In the genomic region with DNA sequence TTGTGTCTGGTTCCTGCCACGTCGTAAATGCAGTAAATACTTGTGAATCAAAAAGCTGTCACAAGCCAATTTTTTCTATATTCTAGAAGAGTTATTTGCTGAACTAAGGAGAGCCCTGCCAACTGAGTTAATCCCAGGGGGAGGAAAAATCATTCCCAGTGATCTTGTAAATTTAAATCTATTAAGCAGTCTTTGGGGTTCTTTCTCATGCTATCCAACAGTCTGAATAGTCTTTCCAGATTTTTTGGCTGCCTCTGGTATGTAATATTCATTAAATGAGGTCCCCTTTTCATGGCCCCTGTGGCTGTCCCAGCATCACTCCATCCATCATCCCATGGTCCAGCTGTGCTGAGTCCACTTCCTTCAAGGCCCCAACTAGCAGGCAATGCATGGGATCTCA, we compare ENCODE assay signal across 2 cellular contexts.
TF ChIP-seq lines count a peak whose summit lies in the region.

No MANE protein-coding gene starts in this region.

TF ChIP-seq in GM23338, 12 proteins besides CTCF, POLR2A, EP300 and RAD21 (continues in another document):
- TF ChIP-seq STAT1 (IDR thresholded peaks at IDR 0.05; ENCODE audit: unreplicated experiment) = no peak
- TF ChIP-seq NANOG (IDR thresholded peaks at IDR 0.05; ENCODE audit: borderline replicate concordance) = no peak
- TF ChIP-seq, protein P1, sequence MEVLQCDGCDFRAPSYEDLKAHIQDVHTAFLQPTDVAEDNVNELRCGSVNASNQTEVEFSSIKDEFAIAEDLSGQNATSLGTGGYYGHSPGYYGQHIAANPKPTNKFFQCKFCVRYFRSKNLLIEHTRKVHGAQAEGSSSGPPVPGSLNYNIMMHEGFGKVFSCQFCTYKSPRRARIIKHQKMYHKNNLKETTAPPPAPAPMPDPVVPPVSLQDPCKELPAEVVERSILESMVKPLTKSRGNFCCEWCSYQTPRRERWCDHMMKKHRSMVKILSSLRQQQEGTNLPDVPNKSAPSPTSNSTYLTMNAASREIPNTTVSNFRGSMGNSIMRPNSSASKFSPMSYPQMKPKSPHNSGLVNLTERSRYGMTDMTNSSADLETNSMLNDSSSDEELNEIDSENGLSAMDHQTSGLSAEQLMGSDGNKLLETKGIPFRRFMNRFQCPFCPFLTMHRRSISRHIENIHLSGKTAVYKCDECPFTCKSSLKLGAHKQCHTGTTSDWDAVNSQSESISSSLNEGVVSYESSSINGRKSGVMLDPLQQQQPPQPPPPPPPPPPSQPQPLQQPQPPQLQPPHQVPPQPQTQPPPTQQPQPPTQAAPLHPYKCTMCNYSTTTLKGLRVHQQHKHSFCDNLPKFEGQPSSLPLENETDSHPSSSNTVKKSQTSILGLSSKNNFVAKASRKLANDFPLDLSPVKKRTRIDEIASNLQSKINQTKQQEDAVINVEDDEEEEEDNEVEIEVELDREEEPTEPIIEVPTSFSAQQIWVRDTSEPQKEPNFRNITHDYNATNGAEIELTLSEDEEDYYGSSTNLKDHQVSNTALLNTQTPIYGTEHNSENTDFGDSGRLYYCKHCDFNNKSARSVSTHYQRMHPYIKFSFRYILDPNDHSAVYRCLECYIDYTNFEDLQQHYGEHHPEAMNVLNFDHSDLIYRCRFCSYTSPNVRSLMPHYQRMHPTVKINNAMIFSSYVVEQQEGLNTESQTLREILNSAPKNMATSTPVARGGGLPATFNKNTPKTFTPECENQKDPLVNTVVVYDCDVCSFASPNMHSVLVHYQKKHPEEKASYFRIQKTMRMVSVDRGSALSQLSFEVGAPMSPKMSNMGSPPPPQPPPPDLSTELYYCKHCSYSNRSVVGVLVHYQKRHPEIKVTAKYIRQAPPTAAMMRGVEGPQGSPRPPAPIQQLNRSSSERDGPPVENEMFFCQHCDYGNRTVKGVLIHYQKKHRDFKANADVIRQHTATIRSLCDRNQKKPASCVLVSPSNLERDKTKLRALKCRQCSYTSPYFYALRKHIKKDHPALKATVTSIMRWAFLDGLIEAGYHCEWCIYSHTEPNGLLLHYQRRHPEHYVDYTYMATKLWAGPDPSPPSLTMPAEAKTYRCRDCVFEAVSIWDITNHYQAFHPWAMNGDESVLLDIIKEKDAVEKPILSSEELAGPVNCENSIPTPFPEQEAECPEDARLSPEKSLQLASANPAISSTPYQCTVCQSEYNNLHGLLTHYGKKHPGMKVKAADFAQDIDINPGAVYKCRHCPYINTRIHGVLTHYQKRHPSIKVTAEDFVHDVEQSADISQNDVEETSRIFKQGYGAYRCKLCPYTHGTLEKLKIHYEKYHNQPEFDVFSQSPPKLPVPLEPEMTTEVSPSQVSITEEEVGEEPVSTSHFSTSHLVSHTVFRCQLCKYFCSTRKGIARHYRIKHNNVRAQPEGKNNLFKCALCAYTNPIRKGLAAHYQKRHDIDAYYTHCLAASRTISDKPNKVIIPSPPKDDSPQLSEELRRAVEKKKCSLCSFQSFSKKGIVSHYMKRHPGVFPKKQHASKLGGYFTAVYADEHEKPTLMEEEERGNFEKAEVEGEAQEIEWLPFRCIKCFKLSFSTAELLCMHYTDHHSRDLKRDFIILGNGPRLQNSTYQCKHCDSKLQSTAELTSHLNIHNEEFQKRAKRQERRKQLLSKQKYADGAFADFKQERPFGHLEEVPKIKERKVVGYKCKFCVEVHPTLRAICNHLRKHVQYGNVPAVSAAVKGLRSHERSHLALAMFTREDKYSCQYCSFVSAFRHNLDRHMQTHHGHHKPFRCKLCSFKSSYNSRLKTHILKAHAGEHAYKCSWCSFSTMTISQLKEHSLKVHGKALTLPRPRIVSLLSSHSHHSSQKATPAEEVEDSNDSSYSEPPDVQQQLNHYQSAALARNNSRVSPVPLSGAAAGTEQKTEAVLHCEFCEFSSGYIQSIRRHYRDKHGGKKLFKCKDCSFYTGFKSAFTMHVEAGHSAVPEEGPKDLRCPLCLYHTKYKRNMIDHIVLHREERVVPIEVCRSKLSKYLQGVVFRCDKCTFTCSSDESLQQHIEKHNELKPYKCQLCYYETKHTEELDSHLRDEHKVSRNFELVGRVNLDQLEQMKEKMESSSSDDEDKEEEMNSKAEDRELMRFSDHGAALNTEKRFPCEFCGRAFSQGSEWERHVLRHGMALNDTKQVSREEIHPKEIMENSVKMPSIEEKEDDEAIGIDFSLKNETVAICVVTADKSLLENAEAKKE (CRISPR knock-in tag; IDR thresholded peaks at IDR 0.05) = no peak
- TF ChIP-seq JUNB (IDR thresholded peaks at IDR 0.05; ENCODE audit: unreplicated experiment) = no peak
- TF ChIP-seq ZNF331 (CRISPR knock-in tag; IDR thresholded peaks at IDR 0.05; ENCODE audit: low read depth) = no peak
- TF ChIP-seq, protein P2, sequence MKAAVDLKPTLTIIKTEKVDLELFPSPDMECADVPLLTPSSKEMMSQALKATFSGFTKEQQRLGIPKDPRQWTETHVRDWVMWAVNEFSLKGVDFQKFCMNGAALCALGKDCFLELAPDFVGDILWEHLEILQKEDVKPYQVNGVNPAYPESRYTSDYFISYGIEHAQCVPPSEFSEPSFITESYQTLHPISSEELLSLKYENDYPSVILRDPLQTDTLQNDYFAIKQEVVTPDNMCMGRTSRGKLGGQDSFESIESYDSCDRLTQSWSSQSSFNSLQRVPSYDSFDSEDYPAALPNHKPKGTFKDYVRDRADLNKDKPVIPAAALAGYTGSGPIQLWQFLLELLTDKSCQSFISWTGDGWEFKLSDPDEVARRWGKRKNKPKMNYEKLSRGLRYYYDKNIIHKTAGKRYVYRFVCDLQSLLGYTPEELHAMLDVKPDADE (IDR thresholded peaks at IDR 0.05) = no peak
- no peak for TF ChIP-seq POLR2AphosphoS5 (IDR thresholded peaks at IDR 0.05; ENCODE audit: low read depth)
- TF ChIP-seq ZNF114 (CRISPR knock-in tag; IDR thresholded peaks at IDR 0.05) = no peak
- TF ChIP-seq CREB1 (CRISPR knock-in tag; IDR thresholded peaks at IDR 0.05; ENCODE audit: low read depth) = no peak
- TF ChIP-seq, protein P3, sequence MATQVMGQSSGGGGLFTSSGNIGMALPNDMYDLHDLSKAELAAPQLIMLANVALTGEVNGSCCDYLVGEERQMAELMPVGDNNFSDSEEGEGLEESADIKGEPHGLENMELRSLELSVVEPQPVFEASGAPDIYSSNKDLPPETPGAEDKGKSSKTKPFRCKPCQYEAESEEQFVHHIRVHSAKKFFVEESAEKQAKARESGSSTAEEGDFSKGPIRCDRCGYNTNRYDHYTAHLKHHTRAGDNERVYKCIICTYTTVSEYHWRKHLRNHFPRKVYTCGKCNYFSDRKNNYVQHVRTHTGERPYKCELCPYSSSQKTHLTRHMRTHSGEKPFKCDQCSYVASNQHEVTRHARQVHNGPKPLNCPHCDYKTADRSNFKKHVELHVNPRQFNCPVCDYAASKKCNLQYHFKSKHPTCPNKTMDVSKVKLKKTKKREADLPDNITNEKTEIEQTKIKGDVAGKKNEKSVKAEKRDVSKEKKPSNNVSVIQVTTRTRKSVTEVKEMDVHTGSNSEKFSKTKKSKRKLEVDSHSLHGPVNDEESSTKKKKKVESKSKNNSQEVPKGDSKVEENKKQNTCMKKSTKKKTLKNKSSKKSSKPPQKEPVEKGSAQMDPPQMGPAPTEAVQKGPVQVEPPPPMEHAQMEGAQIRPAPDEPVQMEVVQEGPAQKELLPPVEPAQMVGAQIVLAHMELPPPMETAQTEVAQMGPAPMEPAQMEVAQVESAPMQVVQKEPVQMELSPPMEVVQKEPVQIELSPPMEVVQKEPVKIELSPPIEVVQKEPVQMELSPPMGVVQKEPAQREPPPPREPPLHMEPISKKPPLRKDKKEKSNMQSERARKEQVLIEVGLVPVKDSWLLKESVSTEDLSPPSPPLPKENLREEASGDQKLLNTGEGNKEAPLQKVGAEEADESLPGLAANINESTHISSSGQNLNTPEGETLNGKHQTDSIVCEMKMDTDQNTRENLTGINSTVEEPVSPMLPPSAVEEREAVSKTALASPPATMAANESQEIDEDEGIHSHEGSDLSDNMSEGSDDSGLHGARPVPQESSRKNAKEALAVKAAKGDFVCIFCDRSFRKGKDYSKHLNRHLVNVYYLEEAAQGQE (IDR thresholded peaks at IDR 0.05; ENCODE audit: unreplicated experiment) = no peak

TF ChIP-seq in H1, 55 proteins besides CTCF, POLR2A, EP300 and RAD21:
- no peak for TF ChIP-seq SUZ12 (IDR thresholded peaks at IDR 0.05; ENCODE audit: low read length)
- TF ChIP-seq CBX5 (IDR thresholded peaks at IDR 0.05; ENCODE audit: low read depth, low read length) = no peak
- no peak for TF ChIP-seq RBBP5 (IDR thresholded peaks at IDR 0.05; ENCODE audit: borderline replicate concordance, low read depth, low read length)
- TF ChIP-seq TAF1 (IDR thresholded peaks at IDR 0.05; ENCODE audit: low read depth, low read length) = no peak
- TF ChIP-seq CHD1 (IDR thresholded peaks at IDR 0.05; ENCODE audit: low read depth, low read length) = no peak
- TF ChIP-seq, protein P4, sequence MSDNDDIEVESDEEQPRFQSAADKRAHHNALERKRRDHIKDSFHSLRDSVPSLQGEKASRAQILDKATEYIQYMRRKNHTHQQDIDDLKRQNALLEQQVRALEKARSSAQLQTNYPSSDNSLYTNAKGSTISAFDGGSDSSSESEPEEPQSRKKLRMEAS (IDR thresholded peaks at IDR 0.05) = no peak
- no peak for TF ChIP-seq SIN3A (conservative IDR thresholded peaks at IDR 0.05 in 1 of 2, IDR thresholded peaks at IDR 0.05 in 1 of 2; ENCODE audit: low read depth in 1 of 2, low read length in 2 of 2)
- TF ChIP-seq POU5F1 (IDR thresholded peaks at IDR 0.05; ENCODE audit: low read depth, low read length) = no peak
- TF ChIP-seq SP4 (IDR thresholded peaks at IDR 0.05; ENCODE audit: low read length) = no peak
- no peak for TF ChIP-seq JUN (IDR thresholded peaks at IDR 0.05; ENCODE audit: low read depth, low read length)
- TF ChIP-seq NRF1 (IDR thresholded peaks at IDR 0.05; ENCODE audit: low read depth, low read length) = no peak
- TF ChIP-seq GABPA (IDR thresholded peaks at IDR 0.05; ENCODE audit: borderline replicate concordance, insufficient read depth, low read length) = no peak
- no peak for TF ChIP-seq JUND (IDR thresholded peaks at IDR 0.05; ENCODE audit: low read length)
- no peak for TF ChIP-seq RXRA (IDR thresholded peaks at IDR 0.05; ENCODE audit: insufficient read depth, low read depth, low read length)
